ENCODE assay signal across 1 cellular context in the genomic region with DNA sequence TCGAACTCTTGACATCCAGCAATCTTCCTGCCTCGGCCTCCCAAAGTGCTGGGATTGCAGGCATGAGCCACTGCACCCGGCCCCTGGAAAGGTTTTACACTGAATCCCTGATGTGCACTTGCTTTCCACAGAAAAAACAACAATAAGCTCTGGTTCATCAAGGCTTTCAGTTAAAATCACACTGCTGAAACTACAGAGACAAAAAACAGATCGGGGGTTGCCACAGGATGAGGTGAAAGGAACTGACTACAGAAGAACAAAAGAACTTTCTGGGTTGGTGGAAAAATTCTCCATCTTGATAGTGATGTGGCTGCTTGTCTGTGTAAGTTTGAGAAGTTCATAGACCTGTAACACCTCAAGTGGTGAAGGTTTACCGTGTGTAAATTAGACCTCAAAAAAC.
TF ChIP-seq lines count a peak whose summit lies in the region.

No MANE protein-coding gene starts in this region.

TF ChIP-seq in IMR-90, 13 proteins besides CTCF, POLR2A, EP300 and RAD21:
- no peak for TF ChIP-seq RFX5 (IDR thresholded peaks at IDR 0.05; ENCODE audit: low read depth, low read length)
- TF ChIP-seq CEBPB (IDR thresholded peaks at IDR 0.05; ENCODE audit: low read depth, low read length): no peak
- TF ChIP-seq RCOR1 (IDR thresholded peaks at IDR 0.05; ENCODE audit: insufficient replicate concordance, low read length): no peak
- TF ChIP-seq FOS (IDR thresholded peaks at IDR 0.05; ENCODE audit: low read depth, low read length): no peak
- no peak for TF ChIP-seq BHLHE40 (IDR thresholded peaks at IDR 0.05; ENCODE audit: low read depth, low read length)
- TF ChIP-seq MAFK (IDR thresholded peaks at IDR 0.05; ENCODE audit: low read depth, low read length): no peak
- TF ChIP-seq MXI1 (IDR thresholded peaks at IDR 0.05; ENCODE audit: borderline replicate concordance, low read depth, low read length): no peak
